ENCODE assay signal across 10 cellular contexts in genomic region chr12:119666226-119666808, GRCh38. TPM values are rescaled to one million over a fixed set of nuclear protein-coding genes. Genes with fewer than 3 reads are reported as not detected.
DNase-seq lines count a peak whose midpoint lies in the region; ATAC-seq and TF ChIP-seq lines count a peak whose summit lies in the region.
"Had no signal": no experiment of that assay in that cellular context is flagged by ENCODE, and none has a peak within 500 bp of the region (broad histone marks: within the 10 kb centered on the region; RNA-seq: fewer than 3 reads in every experiment).

No MANE protein-coding gene starts in this region.

- WGBS in testis, 2 donors, result 35 to 49% methylated on average over 2 of the region's 2 CpGs

- no peaks in the 10 kb centered on the region for H3K27me3 ChIP-seq in BLaER1 treated with 17β-estradiol and CSF1 and Interleukin-3, amounts not matched to agents 10 nM and 100 nM
- no peaks in the 10 kb centered on the region for H3K27me3 ChIP-seq in testis

- H3K36me3 ChIP-seq in BLaER1 treated with 17β-estradiol and CSF1 and Interleukin-3, amounts not matched to agents 10 nM and 100 nM, result peaks cover 10 to 20% (median 17%) of the 10 kb centered on the region in 11 experiments; a peak in 20 of 22 replicates
- H3K36me3 ChIP-seq in testis (ENCODE audit: low read depth, missing control alignments), result no peaks in the 10 kb centered on the region

- peak overlapping the region; percentile 83 for H3K4me3 Mint-ChIP-seq in central memory CD8-positive, alpha-beta T cell

- TF ChIP-seq POLR2A in testis (IDR thresholded peaks at IDR 0.05), result no peak

- H3K9me3 Mint-ChIP-seq in central memory CD8-positive, alpha-beta T cell, result no peaks in the 10 kb centered on the region

- intact Hi-C loops in testis (cut with DNase I; ENCODE audit: low total_unique reads), result no loop called here

- peaks cover 14% of the 10 kb centered on the region for H3K36me3 Mint-ChIP-seq in central memory CD8-positive, alpha-beta T cell (ENCODE audit: insufficient read depth)

- H3K4me1 Mint-ChIP-seq in central memory CD8-positive, alpha-beta T cell, result peaks cover 39% of the 10 kb centered on the region

- peak overlapping the region; percentile 81 to 97 (median 90) for H3K4me2 ChIP-seq in BLaER1 treated with 17β-estradiol and CSF1 and Interleukin-3, amounts not matched to agents 10 nM and 100 nM

- H3K9me3 ChIP-seq in BLaER1 treated with 17β-estradiol and CSF1 and Interleukin-3, amounts not matched to agents 10 nM and 100 nM (replicated peaks in 1 of 11), result no peaks in the 10 kb centered on the region
- H3K9me3 ChIP-seq in testis, result no peaks in the 10 kb centered on the region

- H3K4me3 ChIP-seq in BLaER1 treated with 17β-estradiol and CSF1 and Interleukin-3, amounts not matched to agents 10 nM and 100 nM, result peak overlapping the region in 9 of 10 experiments; percentile 83 to 97 (median 85); a peak in 13 of 20 replicates
- no peak overlapping the region for H3K4me3 ChIP-seq in testis

- H3K4me1 ChIP-seq in BLaER1 treated with 17β-estradiol and CSF1 and Interleukin-3, amounts not matched to agents 10 nM and 100 nM, result peaks cover 41 to 56% (median 47%) of the 10 kb centered on the region in 10 experiments
- peaks cover 39% of the 10 kb centered on the region for H3K4me1 ChIP-seq in testis

- no peaks in the 10 kb centered on the region for H3K27me3 Mint-ChIP-seq in central memory CD8-positive, alpha-beta T cell

- TF ChIP-seq CTCF in GM10266 (IDR thresholded peaks at IDR 0.05; ENCODE audit: control insufficient read depth, insufficient read depth, low read depth, missing control alignments) (no peak), testis (IDR thresholded peaks at IDR 0.05) (no peak)

- peaks cover 0 to 8% (median 0%) of the 10 kb centered on the region in 11 experiments; a peak in 7 of 22 replicates for H4K20me1 ChIP-seq in BLaER1 treated with 17β-estradiol and CSF1 and Interleukin-3, amounts not matched to agents 10 nM and 100 nM

- DNase-seq in GM10266 (ENCODE audit: extremely low spot score) (peak; percentile 34), OCI-M1 (lab: John Stamatoyannopoulos, UW) (peak; percentile 58), testis (no peak), dedifferentiated amniotic fluid mesenchymal stem cell (ENCODE audit: extremely low spot score) (no peak)
- DNase-seq in central memory CD8-positive, alpha-beta T cell (ENCODE audit: low spot score in 2 of 2), result no peak
- DNase-seq in stimulated activated naive CD4-positive, alpha-beta T cell (lab: John Stamatoyannopoulos, UW), result no peak
- DNase-seq: NCI-H774, T1000 had no signal

- peak overlapping the region; percentile 70 for H3K27ac Mint-ChIP-seq in central memory CD8-positive, alpha-beta T cell (ENCODE audit: low read depth)

- no peak for ATAC-seq in central memory CD8-positive, alpha-beta T cell (replicated peaks; ENCODE audit: extremely low read depth, poor library complexity, severe bottlenecking)
- no peak for ATAC-seq in HG03442 (IDR thresholded peaks at IDR 0.05; ENCODE audit: unreplicated experiment)

- H3K27ac ChIP-seq in BLaER1 treated with 17β-estradiol and CSF1 and Interleukin-3, amounts not matched to agents 10 nM and 100 nM, result peak overlapping the region in 3 of 11 experiments; percentile 7 to 56 (median 12); a peak in 3 of 22 replicates
- H3K27ac ChIP-seq in testis, result peak overlapping the region in 1 of 2 donors; percentile 53

- peak overlapping the region in 3 of 11 experiments; percentile 89 to 95 (median 91); a peak in 5 of 22 replicates for H3K9ac ChIP-seq in BLaER1 treated with 17β-estradiol and CSF1 and Interleukin-3, amounts not matched to agents 10 nM and 100 nM

RNA-seq across cellular contexts. Expression of gene PRKAB1, which starts 1.6 kb away (rescaled TPM):
- total RNA-seq in testis, result 10 to 100 TPM; 42.6 to 48.5 TPM
- 72.5 TPM for polyA plus RNA-seq in testis (ENCODE audit: insufficient read depth, low read depth, low replicate concordance)

Comparison
In these comparisons a context has a peak if more than half of its experiments do, and no peak if none do; other contexts are left out.
1. H3K4me3 ChIP-seq: peak in BLaER1 treated with 17β-estradiol and CSF1 and Interleukin-3, amounts not matched to agents 10 nM and 100 nM (9 of 10); none in testis (0 of 2).
2. DNase-seq: peak in GM10266 (single experiment) and OCI-M1 (single experiment); none in central memory CD8-positive, alpha-beta T cell (0 of 2), testis (single experiment), stimulated activated naive CD4-positive, alpha-beta T cell (0 of 6) and dedifferentiated amniotic fluid mesenchymal stem cell (single experiment).